8 cellular contexts compared by ENCODE assay signal in the genomic region with DNA sequence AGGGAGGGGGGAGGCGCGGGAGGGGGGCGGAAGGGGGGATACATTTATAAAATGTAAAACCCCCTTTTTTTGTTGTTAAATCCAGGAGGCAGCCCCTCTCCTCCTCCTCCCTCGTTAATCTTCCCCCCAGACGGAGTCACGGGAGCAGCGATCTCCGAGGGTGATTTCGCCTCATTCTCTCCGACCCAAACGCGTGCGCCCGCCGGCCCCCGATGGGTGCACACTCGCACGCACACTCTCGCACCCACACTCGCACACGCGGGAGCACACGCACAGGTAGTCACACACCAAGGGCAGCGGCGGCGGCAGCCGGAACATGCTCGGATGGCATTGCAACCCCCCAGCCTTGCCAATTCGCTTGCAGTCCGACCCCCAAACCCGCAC. TPM values are rescaled to one million over a fixed set of nuclear protein-coding genes. Genes with fewer than 3 reads are reported as not detected.
DNase-seq lines count a peak whose midpoint lies in the region; ATAC-seq and TF ChIP-seq lines count a peak whose summit lies in the region.

No MANE protein-coding gene starts in this region.

- no peaks in the 10 kb centered on the region for H3K27me3 ChIP-seq in OCI-LY1 (ENCODE audit: insufficient read depth, low read length)
- H3K27me3 ChIP-seq in aorta (ENCODE audit: control insufficient read depth in 1 of 2, insufficient read depth in 2 of 2, low read length in 1 of 2) = no peaks in the 10 kb centered on the region

- H3K79me2 ChIP-seq in OCI-LY1 (ENCODE audit: insufficient read depth, low read length) = peaks cover 50% of the 10 kb centered on the region

- H3K27me3 Mint-ChIP-seq in activated T-helper 2 cell treated with anti-CD3 and anti-CD28 coated beads, Interferon-gamma antibody, Interleukin-2, Interleukin-4, amounts not matched to agents 10 μg/mL and 5 μg/mL and 100 μg/mL, durations not matched to agents 14 hours and 24 hours and 36 hours (ENCODE audit: low read depth) = no peaks in the 10 kb centered on the region
- no peaks in the 10 kb centered on the region for H3K27me3 Mint-ChIP-seq in progenitor cell of endocrine pancreas

- in situ Hi-C loops in GM13977 (cut with MboI; ENCODE audit: low pct_unique_long_range_greater_than_20kb, low sequenced_read_pairs, unreplicated experiment) = no loop called here

- intact Hi-C loops in activated T-helper 2 cell treated with anti-CD3 and anti-CD28 coated beads, Interferon-gamma antibody, Interleukin-2, Interleukin-4, amounts not matched to agents 10 μg/mL and 5 μg/mL and 100 μg/mL, durations not matched to agents 14 hours and 24 hours and 36 hours (cut with micrococcal nuclease) = loop anchor here (5.0 kb wide), 1 partner anchor 543 kb away; a partner anchor contains a TSS
- intact Hi-C loops in aorta (cut with DNase I) = no loop called here

- H3K4me3 Mint-ChIP-seq in activated T-helper 2 cell treated with anti-CD3 and anti-CD28 coated beads, Interferon-gamma antibody, Interleukin-2, Interleukin-4, amounts not matched to agents 10 μg/mL and 5 μg/mL and 100 μg/mL, durations not matched to agents 14 hours and 24 hours and 36 hours (ENCODE audit: low read depth) = peak overlapping the region; percentile 100
- H3K4me3 Mint-ChIP-seq in progenitor cell of endocrine pancreas (ENCODE audit: low read depth) = peak overlapping the region; percentile 99

- peaks cover 33% of the 10 kb centered on the region for H3K4me1 Mint-ChIP-seq in activated T-helper 2 cell treated with anti-CD3 and anti-CD28 coated beads, Interferon-gamma antibody, Interleukin-2, Interleukin-4, amounts not matched to agents 10 μg/mL and 5 μg/mL and 100 μg/mL, durations not matched to agents 14 hours and 24 hours and 36 hours (ENCODE audit: low read depth)
- H3K4me1 Mint-ChIP-seq in progenitor cell of endocrine pancreas (ENCODE audit: low read depth) = peaks cover 30% of the 10 kb centered on the region

- peak overlapping the region; percentile 100 for H3K27ac Mint-ChIP-seq in activated T-helper 2 cell treated with anti-CD3 and anti-CD28 coated beads, Interferon-gamma antibody, Interleukin-2, Interleukin-4, amounts not matched to agents 10 μg/mL and 5 μg/mL and 100 μg/mL, durations not matched to agents 14 hours and 24 hours and 36 hours
- peak overlapping the region; percentile 97 for H3K27ac Mint-ChIP-seq in progenitor cell of endocrine pancreas

- H3K36me3 Mint-ChIP-seq in activated T-helper 2 cell treated with anti-CD3 and anti-CD28 coated beads, Interferon-gamma antibody, Interleukin-2, Interleukin-4, amounts not matched to agents 10 μg/mL and 5 μg/mL and 100 μg/mL, durations not matched to agents 14 hours and 24 hours and 36 hours (ENCODE audit: low read depth) = peaks cover 29% of the 10 kb centered on the region
- peaks cover 2% of the 10 kb centered on the region for H3K36me3 Mint-ChIP-seq in progenitor cell of endocrine pancreas (ENCODE audit: insufficient read depth)

- peak overlapping the region; percentile 92 for H3K9ac ChIP-seq in OCI-LY1 (ENCODE audit: low read length)

- 1% methylated on average over 30 to 31 of the region's 31 CpGs for WGBS in aorta, 2 donors

- H2AFZ ChIP-seq in OCI-LY1 (ENCODE audit: low read length) = no peak overlapping the region

- H4K20me1 ChIP-seq in OCI-LY1 (ENCODE audit: insufficient read depth, low read length) = no peaks in the 10 kb centered on the region

- H3K36me3 ChIP-seq in OCI-LY1 (ENCODE audit: insufficient read depth, low read length) (peaks cover 29% of the 10 kb centered on the region; the same call in 1 of the 2 replicates), aorta (ENCODE audit: control insufficient read depth in 1 of 2, insufficient read depth in 2 of 2, low read length in 1 of 2) (no peaks in the 10 kb centered on the region)

- H3K4me2 ChIP-seq in OCI-LY1 (ENCODE audit: low read length) = peak overlapping the region; percentile 74

- H3K4me3 ChIP-seq in OCI-LY1 (ENCODE audit: low read depth, low read length, poor library complexity, severe bottlenecking) = peak overlapping the region; percentile 77
- H3K4me3 ChIP-seq in aorta (ENCODE audit: low read length in 2 of 2) = peak overlapping the region; percentile 67 to 86

- DNase-seq in GM13977 (ENCODE audit: low spot score) (peak; percentile 36), globus pallidus (ENCODE audit: low spot score) (peak; percentile 60), progenitor cell of endocrine pancreas (ENCODE audit: low spot score, unreplicated experiment) (peak; percentile 34), aorta (peak; percentile 73 to 81)
- DNase-seq in activated T-helper 2 cell treated with anti-CD3 and anti-CD28 coated beads, Interferon-gamma antibody, Interleukin-2, Interleukin-4, amounts not matched to agents 10 μg/mL and 5 μg/mL and 100 μg/mL, durations not matched to agents 14 hours and 24 hours and 36 hours (ENCODE audit: low spot score) = peak; percentile 29

- H3K9me3 ChIP-seq in OCI-LY1 (ENCODE audit: low read length) (no peaks in the 10 kb centered on the region), aorta (ENCODE audit: control insufficient read depth, low read length) (no peaks in the 10 kb centered on the region)

- no peaks in the 10 kb centered on the region for H3K9me2 ChIP-seq in OCI-LY1 (ENCODE audit: low read depth, low read length)

- peak; percentile 14 for ATAC-seq in aorta (ENCODE audit: low FRiP score)
- no peak for ATAC-seq in GM21381 (IDR thresholded peaks at IDR 0.05; ENCODE audit: unreplicated experiment)
- no peak for ATAC-seq in HG02759 (IDR thresholded peaks at IDR 0.05; ENCODE audit: unreplicated experiment)

- TF ChIP-seq CTCF in GM13977 (IDR thresholded peaks at IDR 0.05; ENCODE audit: extremely low read depth, insufficient read depth, missing control alignments) (no peak), OCI-LY1 (IDR thresholded peaks at IDR 0.05; ENCODE audit: low read length) (no peak), progenitor cell of endocrine pancreas (IDR thresholded peaks at IDR 0.05; ENCODE audit: unreplicated experiment) (no peak)

- H3K27ac ChIP-seq in OCI-LY1 (ENCODE audit: low read depth, low read length, poor library complexity, severe bottlenecking) = peak overlapping the region; percentile 83
- H3K27ac ChIP-seq in aorta (ENCODE audit: low read depth in 1 of 2, low read length in 2 of 2) = peak overlapping the region; percentile 59 to 64

- no peaks in the 10 kb centered on the region for H3F3A ChIP-seq in OCI-LY1 (ENCODE audit: insufficient read depth, low read length)

- no peaks in the 10 kb centered on the region for H3K9me3 Mint-ChIP-seq in activated T-helper 2 cell treated with anti-CD3 and anti-CD28 coated beads, Interferon-gamma antibody, Interleukin-2, Interleukin-4, amounts not matched to agents 10 μg/mL and 5 μg/mL and 100 μg/mL, durations not matched to agents 14 hours and 24 hours and 36 hours
- H3K9me3 Mint-ChIP-seq in progenitor cell of endocrine pancreas (ENCODE audit: low read depth) = no peaks in the 10 kb centered on the region

- H3K4me1 ChIP-seq in OCI-LY1 (ENCODE audit: insufficient read depth, low read length, severe bottlenecking) = peaks cover 37% of the 10 kb centered on the region
- H3K4me1 ChIP-seq in aorta (ENCODE audit: control insufficient read depth in 1 of 2, insufficient read depth in 2 of 2, low read length in 2 of 2) = no peaks in the 10 kb centered on the region

RNA-seq across cellular contexts. Expression of a gene that starts 0.5 kb away (rescaled TPM):
- 259 and 265 TPM in 2 replicates for total RNA-seq in activated T-helper 2 cell treated with anti-CD3 and anti-CD28 coated beads, Interferon-gamma antibody, Interleukin-2, Interleukin-4, amounts not matched to agents 10 μg/mL and 5 μg/mL and 100 μg/mL, durations not matched to agents 14 hours and 24 hours and 36 hours
- total RNA-seq in progenitor cell of endocrine pancreas (263 and 279 TPM in 2 replicates), aorta (100 to 1,000 TPM in 1 of 2 donors, 10 to 100 TPM in 1; 76.1 to 106 TPM)
- polyA plus RNA-seq in aorta = 10 to 100 TPM; 63.2 to 63.5 TPM
